ENCODE assay signal across 23 cellular contexts in the genomic region with DNA sequence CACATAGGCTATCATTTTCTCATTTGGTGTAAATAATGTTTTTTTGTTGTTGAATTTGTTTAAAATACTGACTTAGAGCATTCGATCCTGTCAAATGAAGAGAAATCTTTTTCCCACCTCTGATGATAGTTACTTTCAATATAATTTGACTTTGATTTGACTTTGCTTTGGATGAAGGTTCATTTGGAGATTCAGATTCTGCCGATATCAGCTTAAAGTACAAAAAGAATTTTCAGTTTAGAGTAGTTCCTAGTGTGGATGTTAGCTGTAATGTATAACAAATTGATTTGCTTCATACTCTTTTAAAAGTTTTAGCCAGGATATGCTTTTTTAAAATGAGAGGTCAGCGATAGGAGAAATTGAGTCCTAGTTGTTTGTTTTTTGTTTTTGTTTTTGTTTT.
"Had no signal": no experiment of that assay in that cellular context is flagged by ENCODE, and none has a peak within 500 bp of the region (broad histone marks: within the 10 kb centered on the region; RNA-seq: fewer than 3 reads in every experiment).

No MANE protein-coding gene starts in this region.

- H3K27ac Mint-ChIP-seq: activated naive CD8-positive, alpha-beta T cell; activated T-helper 17 cell treated with anti-CD3 and anti-CD28 coated beads, Interleukin-2, amount 50 U/mL, for 72 hours had no signal

- H3K9me3 ChIP-seq: adrenal gland, ascending aorta, esophagus muscularis mucosa, gastrocnemius medialis, heart left ventricle, mucosa of descending colon, tibial nerve had no signal

- H3K4me3 ChIP-seq: adrenal gland, ascending aorta, esophagus muscularis mucosa, gastrocnemius medialis, heart left ventricle, mucosa of descending colon, tibial nerve had no signal

- FAIRE-seq: endothelial cell of umbilical vein, urothelium cell line had no signal

- H3K36me3 Mint-ChIP-seq: activated naive CD8-positive, alpha-beta T cell had no signal

- H3K9me3 Mint-ChIP-seq: activated T-helper 17 cell treated with anti-CD3 and anti-CD28 coated beads, Interleukin-2, amount 50 U/mL, for 72 hours had no signal

- H3K27ac ChIP-seq: ascending aorta, esophagus muscularis mucosa, gastrocnemius medialis, heart left ventricle, tibial nerve, VCaP had no signal

- ATAC-seq: activated T-helper 17 cell treated with anti-CD3 and anti-CD28 coated beads, Interleukin-2, amount 50 U/mL, for 72 hours; gastrocnemius medialis; heart left ventricle; left colon; mucosa of descending colon; stimulated activated naive CD8-positive, alpha-beta T cell treated with anti-CD3 and anti-CD28 coated beads, Interleukin-15, Interleukin-2, amounts not matched to agents 100 U/mL and 50 U/mL, for 24 hours had no signal

- H3K27me3 ChIP-seq: adrenal gland, ascending aorta, esophagus muscularis mucosa, gastrocnemius medialis, heart left ventricle, tibial nerve had no signal

- DNase-seq: activated CD4-positive, CD25-positive, alpha-beta regulatory T cell treated with anti-CD3 and anti-CD28 coated beads, Interleukin-2, amount 50 U/mL, for 72 hours; activated T-cell treated with anti-CD3 and anti-CD28 coated beads, Interleukin-2, amount 50 U/mL, for 1 hour; adrenal gland; central memory CD4-positive, alpha-beta T cell; effector memory CD4-positive, alpha-beta T cell; gastrocnemius medialis; heart left ventricle; islet precursor cell; left colon; mesenchymal stem cell; mucosa of descending colon; occipital lobe; retina; stimulated activated CD4-positive, alpha-beta T cell treated with anti-CD3 and anti-CD28 coated beads, Interleukin-4, amount 100 ng/mL, for 24 hours; stimulated activated naive CD8-positive, alpha-beta T cell treated with anti-CD3 and anti-CD28 coated beads, Interleukin-15, Interleukin-2, amounts not matched to agents 100 U/mL and 50 U/mL, for 24 hours had no signal

- H3K36me3 ChIP-seq: adrenal gland had no signal

- H3K27me3 Mint-ChIP-seq: activated naive CD8-positive, alpha-beta T cell; activated T-helper 17 cell treated with anti-CD3 and anti-CD28 coated beads, Interleukin-2, amount 50 U/mL, for 72 hours had no signal

- H3K4me3 Mint-ChIP-seq: activated naive CD8-positive, alpha-beta T cell; activated T-helper 17 cell treated with anti-CD3 and anti-CD28 coated beads, Interleukin-2, amount 50 U/mL, for 72 hours had no signal
